9 cellular contexts compared by ENCODE assay signal in the genomic region with DNA sequence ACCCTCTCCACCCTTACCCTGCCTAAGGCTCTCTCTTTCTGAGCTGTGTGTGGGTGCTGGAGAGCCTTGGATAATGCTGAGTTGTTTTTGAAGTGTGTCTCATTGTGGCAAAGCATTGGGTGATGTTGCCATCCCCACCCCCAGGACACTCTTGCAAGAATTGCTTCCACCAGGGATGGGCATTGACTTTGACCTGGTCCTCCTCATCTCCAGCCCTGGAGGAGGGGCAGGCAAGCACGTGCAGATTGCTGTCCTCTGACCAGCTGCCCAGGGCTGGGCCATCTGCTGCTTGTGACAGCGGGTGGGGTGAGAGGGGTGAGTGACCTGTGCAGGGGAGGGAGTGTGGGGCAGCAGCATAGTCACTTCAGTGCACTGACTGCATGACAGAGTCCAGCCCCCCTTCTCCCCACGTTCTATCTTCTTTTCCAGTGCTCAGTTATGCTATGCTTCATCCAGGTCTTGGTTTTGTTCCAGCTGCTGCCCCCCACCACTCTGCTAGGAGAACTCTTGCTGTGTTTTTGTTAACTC. TPM values are rescaled to one million over a fixed set of nuclear protein-coding genes. Genes with fewer than 3 reads are reported as not detected.
DNase-seq lines count a peak whose midpoint lies in the region; ATAC-seq and TF ChIP-seq lines count a peak whose summit lies in the region.
"Had no signal": no experiment of that assay in that cellular context is flagged by ENCODE, and none has a peak within 500 bp of the region (broad histone marks: within the 10 kb centered on the region; RNA-seq: fewer than 3 reads in every experiment).

No MANE protein-coding gene starts in this region.

- H3K4me3 ChIP-seq in left lung (no peak overlapping the region), tibial nerve (no peak overlapping the region)

- H3K4me1 ChIP-seq in left lung (peaks cover 48 to 91% of the 10 kb centered on the region in 2 donors), tibial nerve (peaks cover 0 to 72% (median 60%) of the 10 kb centered on the region in 4 donors)

- intact Hi-C loops in activated CD4-positive, alpha-beta T cell treated with anti-CD3 and anti-CD28 coated beads, Interleukin-2, amount 10 ng/mL, durations not matched to agents 24 days and 14 days (cut with micrococcal nuclease): loop anchor here (1.0 kb wide), 2 partner anchors 26 to 48 kb away; a partner anchor contains a TSS
- intact Hi-C loops in activated T-helper 2 cell treated with anti-CD3 and anti-CD28 coated beads, Interferon-gamma antibody, Interleukin-2, Interleukin-4, amounts not matched to agents 10 μg/mL and 5 μg/mL and 100 μg/mL, durations not matched to agents 14 hours and 24 hours and 36 hours (cut with micrococcal nuclease): loop anchor here (2.0 kb wide), 2 partner anchors 21 to 47 kb away; no protein-coding TSS in a partner anchor
- intact Hi-C loops in left lung (cut with DNase I): no loop called here

- H3K9me3 ChIP-seq in left lung (peaks cover 0 to 2% of the 10 kb centered on the region in 2 donors), tibial nerve (peaks cover 0 to 6% (median 0%) of the 10 kb centered on the region in 4 donors)

- H3K27me3 ChIP-seq in left lung (no peaks in the 10 kb centered on the region), tibial nerve (no peaks in the 10 kb centered on the region)

- no peak for TF ChIP-seq EP300 in tibial nerve (IDR thresholded peaks at IDR 0.05)

- TF ChIP-seq CTCF in left lung (IDR thresholded peaks at IDR 0.05): no peak
- TF ChIP-seq CTCF in tibial nerve (IDR thresholded peaks at IDR 0.05): no peak
- TF ChIP-seq CTCF in GM10266 (IDR thresholded peaks at IDR 0.05; ENCODE audit: control insufficient read depth, insufficient read depth, low read depth, missing control alignments): no peak

- H3K36me3 ChIP-seq in left lung (peaks cover 0 to 2% of the 10 kb centered on the region in 2 donors), tibial nerve (peaks cover 0 to 6% (median 0%) of the 10 kb centered on the region in 3 donors)

- peak; percentile 33 for ATAC-seq in left lung

- 12 to 17% methylated on average over 2 to 3 of the region's 3 CpGs for WGBS in tibial nerve, 2 donors

- H3K36me3 Mint-ChIP-seq in activated CD4-positive, alpha-beta T cell treated with anti-CD3 and anti-CD28 coated beads, Interleukin-2, amount 10 ng/mL, durations not matched to agents 24 days and 14 days (ENCODE audit: low read depth): peaks cover 37% of the 10 kb centered on the region
- H3K36me3 Mint-ChIP-seq in activated T-helper 2 cell treated with anti-CD3 and anti-CD28 coated beads, Interferon-gamma antibody, Interleukin-2, Interleukin-4, amounts not matched to agents 10 μg/mL and 5 μg/mL and 100 μg/mL, durations not matched to agents 14 hours and 24 hours and 36 hours (ENCODE audit: low read depth): peaks cover 40% of the 10 kb centered on the region

- no peaks in the 10 kb centered on the region for H3K27me3 Mint-ChIP-seq in activated CD4-positive, alpha-beta T cell treated with anti-CD3 and anti-CD28 coated beads, Interleukin-2, amount 10 ng/mL, durations not matched to agents 24 days and 14 days
- H3K27me3 Mint-ChIP-seq in activated T-helper 2 cell treated with anti-CD3 and anti-CD28 coated beads, Interferon-gamma antibody, Interleukin-2, Interleukin-4, amounts not matched to agents 10 μg/mL and 5 μg/mL and 100 μg/mL, durations not matched to agents 14 hours and 24 hours and 36 hours (ENCODE audit: low read depth): no peaks in the 10 kb centered on the region

- H3K27ac ChIP-seq in left lung (peak overlapping the region; percentile 69 to 74), tibial nerve (peak overlapping the region in 3 of 4 donors; percentile 50 to 93 (median 80))

- H3K4me1 Mint-ChIP-seq in activated CD4-positive, alpha-beta T cell treated with anti-CD3 and anti-CD28 coated beads, Interleukin-2, amount 10 ng/mL, durations not matched to agents 24 days and 14 days: peaks cover 76% of the 10 kb centered on the region
- peaks cover 74% of the 10 kb centered on the region for H3K4me1 Mint-ChIP-seq in activated T-helper 2 cell treated with anti-CD3 and anti-CD28 coated beads, Interferon-gamma antibody, Interleukin-2, Interleukin-4, amounts not matched to agents 10 μg/mL and 5 μg/mL and 100 μg/mL, durations not matched to agents 14 hours and 24 hours and 36 hours (ENCODE audit: low read depth)

- peaks cover 12% of the 10 kb centered on the region for H3K9me3 Mint-ChIP-seq in activated CD4-positive, alpha-beta T cell treated with anti-CD3 and anti-CD28 coated beads, Interleukin-2, amount 10 ng/mL, durations not matched to agents 24 days and 14 days
- peaks cover 20% of the 10 kb centered on the region for H3K9me3 Mint-ChIP-seq in activated T-helper 2 cell treated with anti-CD3 and anti-CD28 coated beads, Interferon-gamma antibody, Interleukin-2, Interleukin-4, amounts not matched to agents 10 μg/mL and 5 μg/mL and 100 μg/mL, durations not matched to agents 14 hours and 24 hours and 36 hours

- peak; percentile 64 for DNase-seq in activated CD4-positive, alpha-beta T cell treated with anti-CD3 and anti-CD28 coated beads, Interleukin-2, amount 10 ng/mL, durations not matched to agents 24 days and 14 days
- no peak for DNase-seq in activated CD4-positive, alpha-beta T cell treated with anti-CD3 and anti-CD28 coated beads for 1 hour
- DNase-seq in activated T-helper 2 cell treated with anti-CD3 and anti-CD28 coated beads, Interferon-gamma antibody, Interleukin-2, Interleukin-4, amounts not matched to agents 10 μg/mL and 5 μg/mL and 100 μg/mL, durations not matched to agents 14 hours and 24 hours and 36 hours (ENCODE audit: low spot score): no peak
- DNase-seq in left lung (peak in 1 of 2 donors; percentile 51), tibial nerve (ENCODE audit: low spot score in 2 of 2) (no peak), dedifferentiated amniotic fluid mesenchymal stem cell (ENCODE audit: extremely low spot score) (no peak), NCI-H2107 (lab: John Stamatoyannopoulos, UW) (no peak), GM10266 (ENCODE audit: extremely low spot score) (no peak)
- DNase-seq: activated CD4-positive, alpha-beta T cell treated with anti-CD3 and anti-CD28 coated beads for 48 hours had no signal

- no peak for TF ChIP-seq POLR2A in tibial nerve (IDR thresholded peaks at IDR 0.05)

- peak overlapping the region; percentile 92 for H3K27ac Mint-ChIP-seq in activated CD4-positive, alpha-beta T cell treated with anti-CD3 and anti-CD28 coated beads, Interleukin-2, amount 10 ng/mL, durations not matched to agents 24 days and 14 days
- H3K27ac Mint-ChIP-seq in activated T-helper 2 cell treated with anti-CD3 and anti-CD28 coated beads, Interferon-gamma antibody, Interleukin-2, Interleukin-4, amounts not matched to agents 10 μg/mL and 5 μg/mL and 100 μg/mL, durations not matched to agents 14 hours and 24 hours and 36 hours: peak overlapping the region; percentile 94

- H3K4me3 Mint-ChIP-seq in activated CD4-positive, alpha-beta T cell treated with anti-CD3 and anti-CD28 coated beads, Interleukin-2, amount 10 ng/mL, durations not matched to agents 24 days and 14 days: peak overlapping the region; percentile 73
- peak overlapping the region; percentile 38 for H3K4me3 Mint-ChIP-seq in activated T-helper 2 cell treated with anti-CD3 and anti-CD28 coated beads, Interferon-gamma antibody, Interleukin-2, Interleukin-4, amounts not matched to agents 10 μg/mL and 5 μg/mL and 100 μg/mL, durations not matched to agents 14 hours and 24 hours and 36 hours (ENCODE audit: low read depth)

RNA-seq across cellular contexts. Expression of a gene that starts 26.2 kb away (rescaled TPM):
- total RNA-seq in activated CD4-positive, alpha-beta T cell treated with anti-CD3 and anti-CD28 coated beads, Interleukin-2, amount 10 ng/mL, durations not matched to agents 24 days and 14 days: 73.4 and 78.9 TPM in 2 replicates
- 46.6 and 46.7 TPM in 2 replicates for total RNA-seq in activated T-helper 2 cell treated with anti-CD3 and anti-CD28 coated beads, Interferon-gamma antibody, Interleukin-2, Interleukin-4, amounts not matched to agents 10 μg/mL and 5 μg/mL and 100 μg/mL, durations not matched to agents 14 hours and 24 hours and 36 hours
- total RNA-seq in left lung (10 to 100 TPM; 63.8 to 77.4 TPM), tibial nerve (10 to 100 TPM; 54.4 to 66.3 (median 57.7) TPM)

Comparison
In these comparisons a context has a peak if more than half of its experiments do, and no peak if none do; other contexts are left out.
1. intact Hi-C loops: an anchor here in activated CD4-positive, alpha-beta T cell treated with anti-CD3 and anti-CD28 coated beads, Interleukin-2, amount 10 ng/mL, durations not matched to agents 24 days and 14 days (1.0 kb wide) and activated T-helper 2 cell treated with anti-CD3 and anti-CD28 coated beads, Interferon-gamma antibody, Interleukin-2, Interleukin-4, amounts not matched to agents 10 μg/mL and 5 μg/mL and 100 μg/mL, durations not matched to agents 14 hours and 24 hours and 36 hours (2.0 kb wide); none called in left lung.